8 cellular contexts compared by ENCODE assay signal in the genomic region with DNA sequence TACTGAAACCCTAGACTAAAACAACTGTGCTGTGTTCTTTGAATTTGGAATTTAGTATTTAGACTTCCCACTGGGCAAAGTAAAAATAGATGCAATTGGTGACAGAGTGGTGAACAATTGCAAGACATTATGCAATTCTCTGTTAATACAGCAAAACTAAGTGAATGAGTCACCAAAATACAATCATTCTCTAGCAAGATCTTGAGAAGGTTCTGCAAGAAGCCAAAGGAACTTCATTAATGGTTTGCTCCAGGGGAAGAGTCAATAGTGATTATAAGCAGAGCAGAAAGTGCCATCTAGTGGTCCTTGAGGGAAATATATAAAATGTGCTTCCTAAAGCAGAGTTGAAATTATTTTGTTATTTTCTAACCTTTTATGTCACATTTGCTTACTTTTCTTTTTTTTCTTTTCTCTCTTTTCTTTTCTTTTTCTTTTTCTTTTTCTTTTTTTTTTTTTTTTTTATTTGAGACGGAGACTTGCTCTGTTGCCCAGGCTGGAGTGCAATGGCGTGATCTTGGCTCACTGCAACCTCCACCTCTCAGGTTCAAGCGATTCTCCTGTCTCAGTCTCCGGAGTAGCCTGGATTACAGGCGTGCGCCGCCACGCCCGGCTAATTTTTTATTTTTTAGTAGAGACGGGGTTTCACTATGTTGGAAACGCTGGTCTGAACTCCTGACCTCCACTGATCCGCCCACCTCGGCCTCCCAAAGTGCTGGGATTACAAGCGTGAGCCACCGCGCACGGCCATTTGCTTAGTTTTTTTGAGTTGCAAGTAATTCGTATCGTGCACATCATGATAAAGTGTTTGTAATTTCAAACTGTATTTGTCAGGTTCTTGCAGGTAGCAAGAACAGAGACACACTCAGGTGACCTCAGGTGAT.
DNase-seq lines count a peak whose midpoint lies in the region; ATAC-seq and TF ChIP-seq lines count a peak whose summit lies in the region.

No MANE protein-coding gene starts in this region.

- H3K36me3 ChIP-seq in BE2C = no peaks in the 10 kb centered on the region
- no peaks in the 10 kb centered on the region for H3K36me3 ChIP-seq in parathyroid adenoma (ENCODE audit: control insufficient read depth, insufficient read depth, low read length)

- no peak overlapping the region for H2AFZ ChIP-seq in parathyroid adenoma

- no peak overlapping the region for H3K27ac ChIP-seq in parathyroid adenoma

- no peaks in the 10 kb centered on the region for H3K79me2 ChIP-seq in parathyroid adenoma

- no peaks in the 10 kb centered on the region for H3K9me3 Mint-ChIP-seq in activated T-helper 1 cell treated with anti-CD3 and anti-CD28 coated beads, Interleukin-12 subunit alpha, Interleukin-12 subunit beta, Interleukin-2, Interleukin-4 antibody, amounts not matched to agents 30 ng/mL and 10 ng/mL and 1 ng/mL, durations not matched to agents 14 hours and 24 hours and 36 hours

- H3K27me3 ChIP-seq in BE2C (no peaks in the 10 kb centered on the region), parathyroid adenoma (ENCODE audit: control insufficient read depth, insufficient read depth, low read length) (no peaks in the 10 kb centered on the region)

- ATAC-seq in GM18508 (IDR thresholded peaks at IDR 0.05; ENCODE audit: insufficient read depth, unreplicated experiment) (peak; percentile 85), HG02870 (IDR thresholded peaks at IDR 0.05; ENCODE audit: unreplicated experiment) (peak; percentile 91)

- H3K27ac Mint-ChIP-seq in activated T-helper 1 cell treated with anti-CD3 and anti-CD28 coated beads, Interleukin-12 subunit alpha, Interleukin-12 subunit beta, Interleukin-2, Interleukin-4 antibody, amounts not matched to agents 30 ng/mL and 10 ng/mL and 1 ng/mL, durations not matched to agents 14 hours and 24 hours and 36 hours = no peak overlapping the region

- peaks cover 4% of the 10 kb centered on the region for H3K27me3 Mint-ChIP-seq in activated T-helper 1 cell treated with anti-CD3 and anti-CD28 coated beads, Interleukin-12 subunit alpha, Interleukin-12 subunit beta, Interleukin-2, Interleukin-4 antibody, amounts not matched to agents 30 ng/mL and 10 ng/mL and 1 ng/mL, durations not matched to agents 14 hours and 24 hours and 36 hours (ENCODE audit: insufficient read depth)

- TF ChIP-seq CTCF in BE2C (IDR thresholded peaks at IDR 0.05; ENCODE audit: low read depth, low read length) (peak; percentile 57), foreskin fibroblast (IDR thresholded peaks at IDR 0.05; ENCODE audit: low read depth, low read length) (peak; percentile 47), parathyroid adenoma (IDR thresholded peaks at IDR 0.05) (peak; percentile 46)

- H3K9me3 ChIP-seq in BE2C = no peaks in the 10 kb centered on the region
- no peaks in the 10 kb centered on the region for H3K9me3 ChIP-seq in parathyroid adenoma (ENCODE audit: control insufficient read depth, low read length)

- no peak overlapping the region for H3K4me3 Mint-ChIP-seq in activated T-helper 1 cell treated with anti-CD3 and anti-CD28 coated beads, Interleukin-12 subunit alpha, Interleukin-12 subunit beta, Interleukin-2, Interleukin-4 antibody, amounts not matched to agents 30 ng/mL and 10 ng/mL and 1 ng/mL, durations not matched to agents 14 hours and 24 hours and 36 hours

- H3K4me1 ChIP-seq in BE2C (no peaks in the 10 kb centered on the region), parathyroid adenoma (no peaks in the 10 kb centered on the region)

- H3K9ac ChIP-seq in parathyroid adenoma = no peak overlapping the region

- no peaks in the 10 kb centered on the region for H3K36me3 Mint-ChIP-seq in activated T-helper 1 cell treated with anti-CD3 and anti-CD28 coated beads, Interleukin-12 subunit alpha, Interleukin-12 subunit beta, Interleukin-2, Interleukin-4 antibody, amounts not matched to agents 30 ng/mL and 10 ng/mL and 1 ng/mL, durations not matched to agents 14 hours and 24 hours and 36 hours (ENCODE audit: low read depth)

- intact Hi-C loops in activated T-helper 1 cell treated with anti-CD3 and anti-CD28 coated beads, Interleukin-12 subunit alpha, Interleukin-12 subunit beta, Interleukin-2, Interleukin-4 antibody, amounts not matched to agents 30 ng/mL and 10 ng/mL and 1 ng/mL, durations not matched to agents 14 hours and 24 hours and 36 hours (cut with micrococcal nuclease) = loop anchor here (1.0 to 5.0 kb wide), 4 partner anchors 99 to 377 kb away; a partner anchor contains a TSS

- H3K4me3 ChIP-seq in BE2C (ENCODE audit: low read depth, low read length) (no peak overlapping the region), foreskin fibroblast (ENCODE audit: low read depth in 1 of 2, low read length in 2 of 2) (no peak overlapping the region), parathyroid adenoma (ENCODE audit: low read depth, low read length) (no peak overlapping the region)

- no peaks in the 10 kb centered on the region for H3K4me1 Mint-ChIP-seq in activated T-helper 1 cell treated with anti-CD3 and anti-CD28 coated beads, Interleukin-12 subunit alpha, Interleukin-12 subunit beta, Interleukin-2, Interleukin-4 antibody, amounts not matched to agents 30 ng/mL and 10 ng/mL and 1 ng/mL, durations not matched to agents 14 hours and 24 hours and 36 hours (ENCODE audit: low read depth)

- DNase-seq in BE2C (no peak), NCI-H146 treated with DMSO at 0.1 percent for 48 hours (lab: John Stamatoyannopoulos, UW; ENCODE audit: unreplicated experiment) (peak; percentile 77), T1000 (lab: John Stamatoyannopoulos, UW) (peak; percentile 8), foreskin fibroblast (peak; percentile 88 to 93)
- no peak for DNase-seq in activated T-helper 1 cell treated with anti-CD3 and anti-CD28 coated beads, Interleukin-12 subunit alpha, Interleukin-12 subunit beta, Interleukin-2, Interleukin-4 antibody, amounts not matched to agents 30 ng/mL and 10 ng/mL and 1 ng/mL, durations not matched to agents 14 hours and 24 hours and 36 hours (ENCODE audit: low spot score)

- no peak overlapping the region for H3K4me2 ChIP-seq in parathyroid adenoma (ENCODE audit: low read length)

Comparison
In these comparisons a context has a peak if more than half of its experiments do, and no peak if none do; other contexts are left out.
1. DNase-seq: peak in NCI-H146 treated with DMSO at 0.1 percent for 48 hours (single experiment), T1000 (single experiment) and foreskin fibroblast (2 of 2); none in BE2C (single experiment) and activated T-helper 1 cell treated with anti-CD3 and anti-CD28 coated beads, Interleukin-12 subunit alpha, Interleukin-12 subunit beta, Interleukin-2, Interleukin-4 antibody, amounts not matched to agents 30 ng/mL and 10 ng/mL and 1 ng/mL, durations not matched to agents 14 hours and 24 hours and 36 hours (single experiment).
2. Peak in every context shown above with its lines, with median percentiles within 50 percentile points of each other: CTCF ChIP-seq.